12 cellular contexts compared by ENCODE assay signal in the genomic region with DNA sequence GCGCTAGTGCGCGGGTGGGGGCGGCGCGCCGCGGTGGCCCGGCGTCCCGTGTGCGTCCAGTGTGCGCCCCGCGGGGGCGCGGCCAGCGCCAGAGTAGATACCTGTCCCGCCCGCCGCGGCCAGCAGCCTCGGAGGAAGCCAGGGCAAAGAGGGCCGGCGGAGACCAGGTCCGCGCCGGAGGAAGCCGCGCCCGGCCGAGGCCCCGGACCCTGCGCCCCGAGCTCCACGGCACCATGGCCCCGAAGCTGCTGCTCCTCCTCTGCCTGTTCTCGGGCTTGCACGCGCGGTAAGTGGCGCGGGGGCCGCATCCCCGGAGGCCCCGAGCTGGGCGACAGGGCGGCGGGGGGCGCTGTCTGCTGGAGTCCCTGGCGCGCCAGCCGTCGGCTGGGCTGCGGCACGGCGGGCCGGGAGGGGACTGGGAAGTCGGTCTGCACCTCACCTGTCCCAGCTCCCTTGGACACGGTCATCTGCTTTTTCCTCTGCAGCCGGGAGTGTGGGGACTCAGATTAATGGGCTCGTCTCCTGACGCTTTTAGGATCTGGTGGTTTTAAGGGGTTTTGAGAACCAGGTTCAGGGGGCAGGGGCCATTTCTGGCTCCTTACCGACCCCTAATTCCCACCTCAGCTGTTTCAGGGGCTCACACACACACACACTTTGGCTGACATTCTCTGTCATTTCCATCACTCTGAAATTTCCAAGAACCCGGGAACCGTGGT. TPM values are rescaled to one million over a fixed set of nuclear protein-coding genes. Genes with fewer than 3 reads are reported as not detected.
DNase-seq lines count a peak whose midpoint lies in the region; TF ChIP-seq lines count a peak whose summit lies in the region.
"Had no signal": no experiment of that assay in that cellular context is flagged by ENCODE, and none has a peak within 500 bp of the region (broad histone marks: within the 10 kb centered on the region; RNA-seq: fewer than 3 reads in every experiment).

No MANE protein-coding gene starts in this region.

- peak overlapping the region; percentile 72 for H3K4me3 ChIP-seq in HUES6 (ENCODE audit: low read depth, low read length)
- peak overlapping the region; percentile 12 to 31 (median 25) for H3K4me3 ChIP-seq in esophagus muscularis mucosa
- H3K4me3 ChIP-seq in osteoblast (ENCODE audit: insufficient read depth, low read length): no peak overlapping the region
- H3K4me3 ChIP-seq: BLaER1 treated with 17β-estradiol and CSF1 and Interleukin-3, amounts not matched to agents 10 nM and 100 nM; body of pancreas had no signal

- DNase-seq in COLO668 (lab: John Stamatoyannopoulos, UW; ENCODE audit: unreplicated experiment) (peak; percentile 64), esophagus muscularis mucosa (ENCODE audit: extremely low spot score) (no peak), osteoblast (ENCODE audit: insufficient read length, low spot score, missing footprints) (peak; percentile 58), germinal center (ENCODE audit: low spot score) (no peak), GM19240 (ENCODE audit: insufficient read length, low spot score) (no peak)
- DNase-seq in activated naive CD4-positive, alpha-beta T cell (lab: John Stamatoyannopoulos, UW): no peak
- no peak for DNase-seq in stimulated activated naive CD4-positive, alpha-beta T cell (lab: John Stamatoyannopoulos, UW)
- DNase-seq: body of pancreas, kidney glomerular epithelial cell, MV-4-11 had no signal

- intact Hi-C loops in esophagus muscularis mucosa (cut with DNase I): no loop called here

- H3K36me3 ChIP-seq in HUES6 (ENCODE audit: control insufficient read depth, insufficient read depth, low read length) (no peaks in the 10 kb centered on the region), esophagus muscularis mucosa (no peaks in the 10 kb centered on the region), osteoblast (ENCODE audit: insufficient read depth, low read length) (no peaks in the 10 kb centered on the region)
- H3K36me3 ChIP-seq: BLaER1 treated with 17β-estradiol and CSF1 and Interleukin-3, amounts not matched to agents 10 nM and 100 nM had no signal

- TF ChIP-seq CTCF in esophagus muscularis mucosa (IDR thresholded peaks at IDR 0.05) (no peak), osteoblast (IDR thresholded peaks at IDR 0.05; ENCODE audit: extremely low read depth, low read depth, low read length) (no peak)

- no peaks in the 10 kb centered on the region for H3K79me2 ChIP-seq in osteoblast (ENCODE audit: insufficient read depth, low read length)

- H3K9me3 ChIP-seq in HUES6 (ENCODE audit: control insufficient read depth, insufficient read depth, low read depth, low read length) (no peaks in the 10 kb centered on the region), esophagus muscularis mucosa (no peaks in the 10 kb centered on the region), osteoblast (ENCODE audit: low read depth, low read length) (no peaks in the 10 kb centered on the region)
- H3K9me3 ChIP-seq: body of pancreas had no signal

- TF ChIP-seq POLR2A in esophagus muscularis mucosa (IDR thresholded peaks at IDR 0.05; ENCODE audit: low read depth): no peak

- no peak for TF ChIP-seq EP300 in esophagus muscularis mucosa (IDR thresholded peaks at IDR 0.05)

- H3K4me1 ChIP-seq in HUES6 (ENCODE audit: control insufficient read depth, insufficient read depth, low read length) (peaks cover 7% of the 10 kb centered on the region; the same call in 1 of the 2 replicates), esophagus muscularis mucosa (peaks cover 0 to 17% (median 4%) of the 10 kb centered on the region in 4 donors), osteoblast (ENCODE audit: insufficient read depth, low read length) (no peaks in the 10 kb centered on the region)
- H3K4me1 ChIP-seq: BLaER1 treated with 17β-estradiol and CSF1 and Interleukin-3, amounts not matched to agents 10 nM and 100 nM; body of pancreas had no signal

- no peaks in the 10 kb centered on the region for H4K20me1 ChIP-seq in osteoblast (ENCODE audit: insufficient read depth, low read length)
- H4K20me1 ChIP-seq: BLaER1 treated with 17β-estradiol and CSF1 and Interleukin-3, amounts not matched to agents 10 nM and 100 nM had no signal

- H2AFZ ChIP-seq in osteoblast (ENCODE audit: low read length): no peak overlapping the region

- H3K27ac ChIP-seq in HUES6 (ENCODE audit: low read depth, low read length) (no peak overlapping the region), esophagus muscularis mucosa (replicated peaks in 1 of 4) (no peak overlapping the region), osteoblast (ENCODE audit: low read depth, low read length) (no peak overlapping the region)
- H3K27ac ChIP-seq: BLaER1 treated with 17β-estradiol and CSF1 and Interleukin-3, amounts not matched to agents 10 nM and 100 nM; body of pancreas had no signal

- WGBS in esophagus muscularis mucosa: 33% methylated on average over 5 of the region's 66 CpGs

- H3K9ac ChIP-seq in HUES6 (ENCODE audit: low read length): no peak overlapping the region
- H3K9ac ChIP-seq: BLaER1 treated with 17β-estradiol and CSF1 and Interleukin-3, amounts not matched to agents 10 nM and 100 nM had no signal

- no peak overlapping the region for H3K4me2 ChIP-seq in osteoblast (ENCODE audit: insufficient read depth, low read length)
- H3K4me2 ChIP-seq: BLaER1 treated with 17β-estradiol and CSF1 and Interleukin-3, amounts not matched to agents 10 nM and 100 nM had no signal

- peaks cover 71% of the 10 kb centered on the region for H3K27me3 ChIP-seq in HUES6 (ENCODE audit: control insufficient read depth, insufficient read depth, low read length)
- H3K27me3 ChIP-seq in esophagus muscularis mucosa: peaks cover 0 to 60% (median 5%) of the 10 kb centered on the region in 4 donors
- no peaks in the 10 kb centered on the region for H3K27me3 ChIP-seq in osteoblast (ENCODE audit: insufficient read depth, low read length)
- H3K27me3 ChIP-seq: BLaER1 treated with 17β-estradiol and CSF1 and Interleukin-3, amounts not matched to agents 10 nM and 100 nM; body of pancreas had no signal

RNA-seq across cellular contexts. Expression of a gene that starts 0.5 kb away (rescaled TPM):
- total RNA-seq in esophagus muscularis mucosa (not detected), osteoblast (not detected in 2 replicates)
- total RNA-seq: body of pancreas had no signal

Comparison
In these comparisons a context has a peak if more than half of its experiments do, and no peak if none do; other contexts are left out.
1. DNase-seq: peak in COLO668 (single experiment) and osteoblast (single experiment); none in esophagus muscularis mucosa (single experiment), germinal center (single experiment), GM19240 (single experiment), activated naive CD4-positive, alpha-beta T cell (0 of 4) and stimulated activated naive CD4-positive, alpha-beta T cell (0 of 6).